2 cellular contexts compared by ENCODE assay signal in genomic region chr12:52006726-52007157, GRCh38.
TF ChIP-seq lines count a peak whose summit lies in the region.

Gene TAMALIN (plus strand): TSS chr12:52006946. CDS start chr12:52007020, 74 bp downstream.

TF ChIP-seq in IMR-90, 13 proteins besides CTCF, POLR2A, EP300 and RAD21:
- TF ChIP-seq MAZ (IDR thresholded peaks at IDR 0.05; ENCODE audit: borderline replicate concordance, low read depth, low read length) (peak; percentile 31; the same call in 1 of the 2 replicates), MXI1 (IDR thresholded peaks at IDR 0.05; ENCODE audit: borderline replicate concordance, low read depth, low read length) (no peak)

TF ChIP-seq in HepG2, 621 proteins besides CTCF, POLR2A, EP300 and RAD21:
- TF ChIP-seq ZNF777 (CRISPR knock-in tag; IDR thresholded peaks at IDR 0.05) (peak; percentile 58; the same call in 1 of the 2 replicates), ZSCAN25 (CRISPR knock-in tag; IDR thresholded peaks at IDR 0.05) (no peak)
